33 cellular contexts compared by ENCODE assay signal in genomic region chr6:156451726-156452125, GRCh38.
"Had no signal": no experiment of that assay in that cellular context is flagged by ENCODE, and none has a peak within 500 bp of the region (broad histone marks: within the 10 kb centered on the region; RNA-seq: fewer than 3 reads in every experiment).

No MANE protein-coding gene starts in this region.

- H3K4me3 ChIP-seq: adrenal gland, body of pancreas, breast epithelium had no signal

- H3K9me3 ChIP-seq: adrenal gland, body of pancreas, breast epithelium had no signal

- H3K4me1 ChIP-seq: adrenal gland, breast epithelium had no signal

- DNase-seq: activated B cell treated with CpG ODN at 0.5 μM for 24 hours; activated CD4-positive, alpha-beta memory T cell treated with anti-CD3 and anti-CD28 coated beads for 36 hours; activated CD4-positive, alpha-beta T cell treated with anti-CD3 and anti-CD28 coated beads for 4 hours; activated CD4-positive, alpha-beta T cell treated with anti-CD3 and anti-CD28 coated beads, Interleukin-2, amount 10 ng/mL, durations not matched to agents 24 days and 14 days; activated CD4-positive, alpha-beta T cell treated with anti-CD3 and anti-CD28 coated beads, Interleukin-2, amount 50 U/mL, for 1 hour; activated CD4-positive, alpha-beta T cell treated with anti-CD3 and anti-CD28 coated beads, Interleukin-2, amount 50 U/mL, for 4 hours; activated CD4-positive, CD25-positive, alpha-beta regulatory T cell treated with anti-CD3 and anti-CD28 coated beads, Interleukin-2, amount 50 U/mL, for 72 hours; activated CD8-positive, alpha-beta memory T cell treated with anti-CD3 and anti-CD28 coated beads, Interleukin-2, amount 50 U/mL, for 4 hours; activated CD8-positive, alpha-beta T cell treated with anti-CD3 and anti-CD28 coated beads for 36 hours; activated effector memory CD4-positive, alpha-beta T cell treated with anti-CD3 and anti-CD28 coated beads, Interleukin-2, amount 50 U/mL, for 16 hours; activated gamma-delta T cell treated with Interleukin-2 at 50 U/mL for 16 hours; activated naive CD4-positive, alpha-beta T cell; activated naive CD4-positive, alpha-beta T cell treated with anti-CD3 and anti-CD28 coated beads for 36 hours; activated naive CD4-positive, alpha-beta T cell treated with anti-CD3 and anti-CD28 coated beads, Interleukin-2, amount 50 U/mL, for 16 hours; activated naive CD8-positive, alpha-beta T cell treated with anti-CD3 and anti-CD28 coated beads for 36 hours; activated T-cell treated with anti-CD3 and anti-CD28 coated beads for 4 hours; activated T-cell treated with anti-CD3 and anti-CD28 coated beads, Interleukin-2, amount 50 U/mL, for 1 hour; activated T-cell treated with anti-CD3 and anti-CD28 coated beads, Interleukin-2, amount 50 U/mL, for 4 hours; activated T-cell treated with anti-CD3 and anti-CD28 coated beads, Interleukin-2, amount 50 U/mL, for 72 hours; adrenal gland; amniotic stem cell; aorta; body of pancreas; brain microvascular endothelial cell; central memory CD4-positive, alpha-beta T cell; T-helper 1 cell; T-helper 2 cell; T-helper 9 cell had no signal

- ATAC-seq: activated CD8-positive, alpha-beta T cell treated with anti-CD3 and anti-CD28 coated beads for 36 hours; activated naive CD4-positive, alpha-beta T cell treated with anti-CD3 and anti-CD28 coated beads, Interleukin-2, amount 50 U/mL, for 72 hours; activated T-cell treated with anti-CD3 and anti-CD28 coated beads, Interleukin-2, amount 50 U/mL, for 4 hours; activated T-cell treated with anti-CD3 and anti-CD28 coated beads, Interleukin-2, amount 50 U/mL, for 72 hours; activated T-helper 17 cell treated with anti-CD3 and anti-CD28 coated beads, Interleukin-2, amount 50 U/mL, for 72 hours; body of pancreas had no signal

- H3K36me3 ChIP-seq: adrenal gland, brain microvascular endothelial cell, breast epithelium had no signal

- H3K27me3 ChIP-seq: adrenal gland, body of pancreas, brain microvascular endothelial cell, breast epithelium had no signal

- FAIRE-seq: astrocyte, TTC549 had no signal

- H3K27ac ChIP-seq: adrenal gland, body of pancreas, brain microvascular endothelial cell, breast epithelium had no signal
